8 cellular contexts compared by ENCODE assay signal in the genomic region with DNA sequence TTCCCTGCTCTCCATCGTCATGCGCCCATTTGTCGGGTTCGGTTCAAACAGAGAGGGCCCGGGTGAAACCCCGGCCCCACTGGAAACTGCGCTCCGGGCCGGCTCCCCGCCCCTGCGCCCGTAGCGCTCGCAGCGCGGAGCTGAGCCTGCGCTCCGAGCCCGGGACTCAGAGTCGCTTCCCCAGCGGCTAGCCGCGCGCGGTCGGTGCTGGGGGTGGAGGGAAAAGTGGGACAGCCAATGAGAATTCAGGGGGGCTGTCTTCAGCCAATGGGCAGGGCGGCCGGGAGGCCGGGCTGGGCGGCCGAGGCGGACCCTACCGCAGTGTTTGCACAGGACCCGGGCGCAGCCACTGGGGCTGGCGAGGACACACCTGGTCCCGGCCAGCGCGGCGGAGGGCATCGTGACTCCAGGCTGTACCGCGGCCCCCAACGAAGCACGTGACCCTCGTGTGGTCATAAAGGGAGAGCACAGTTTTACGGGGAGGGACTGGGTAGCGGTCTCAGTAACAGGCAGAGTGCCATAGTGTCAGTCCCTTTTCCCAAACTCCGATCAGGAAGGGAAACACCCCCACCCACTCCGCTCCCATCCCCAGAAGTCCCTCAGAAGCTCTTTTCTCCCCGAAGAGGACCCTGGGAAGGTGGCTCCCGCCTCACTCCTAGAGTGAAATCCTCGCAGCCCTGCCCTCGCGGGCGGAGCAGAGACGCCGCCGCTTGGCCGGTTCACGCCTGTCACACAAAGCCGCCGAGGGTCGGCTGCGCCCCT. TPM values are rescaled to one million over a fixed set of nuclear protein-coding genes. Genes with fewer than 3 reads are reported as not detected.
A peak's percentile ranks its signal among the peaks of the same experiment; 100 is the strongest.
DNase-seq lines count a peak whose midpoint lies in the region; ATAC-seq and TF ChIP-seq lines count a peak whose summit lies in the region.

A gene (minus strand): TSS at position 174 of the 762 bp plus-strand sequence. CDS start 153 bp downstream, at position 21.

- H3K27ac Mint-ChIP-seq in stimulated activated naive B cell treated with anti-CD40 and anti-IgM and Interleukin-4, amounts not matched to agents 10 μg/mL and 1 μg/mL and 100 μg/mL, for 72 hours: peak within 1 kb of the TSS; percentile 91

- WGBS in esophagus muscularis mucosa: under 1% methylated on average over 34 of the region's 65 CpGs

- H3K27me3 ChIP-seq in esophagus muscularis mucosa: no peaks in the 10 kb centered on the region

- peaks cover 18 to 37% of the 10 kb centered on the region in 2 donors for H3K4me1 Mint-ChIP-seq in stimulated activated naive B cell treated with anti-CD40 and anti-IgM and Interleukin-4, amounts not matched to agents 10 μg/mL and 1 μg/mL and 100 μg/mL, for 72 hours

- DNase-seq in DMS53 treated with DMSO at 0.1 percent for 48 hours (lab: John Stamatoyannopoulos, UW; ENCODE audit: unreplicated experiment) (peak; percentile 91), HuH-7.5 (ENCODE audit: low spot score) (peak; percentile 81), OCI-M1 (lab: John Stamatoyannopoulos, UW) (peak; percentile 67), esophagus muscularis mucosa (ENCODE audit: extremely low spot score) (peak; percentile 97), myocyte (ENCODE audit: low read depth) (peak; percentile 95)
- DNase-seq in activated T-cell treated with anti-CD3 and anti-CD28 coated beads, Interleukin-2, amount 50 U/mL, for 48 hours: peak; percentile 91 to 92
- peak; percentile 78 for DNase-seq in stimulated activated naive B cell treated with anti-CD40 and anti-IgM and Interleukin-4, amounts not matched to agents 10 μg/mL and 1 μg/mL and 100 μg/mL, for 72 hours

- H3K27me3 Mint-ChIP-seq in stimulated activated naive B cell treated with anti-CD40 and anti-IgM and Interleukin-4, amounts not matched to agents 10 μg/mL and 1 μg/mL and 100 μg/mL, for 72 hours: peaks cover 29 to 33% of the 10 kb centered on the region in 2 donors

- H3K27ac ChIP-seq in esophagus muscularis mucosa (replicated peaks in 1 of 4): peak within 1 kb of the TSS; percentile 83 to 95 (median 94)

- H3K9me3 ChIP-seq in esophagus muscularis mucosa: no peaks in the 10 kb centered on the region

- intact Hi-C loops in esophagus muscularis mucosa (cut with DNase I): no loop called here

- no peaks in the 10 kb centered on the region for H3K9me3 Mint-ChIP-seq in stimulated activated naive B cell treated with anti-CD40 and anti-IgM and Interleukin-4, amounts not matched to agents 10 μg/mL and 1 μg/mL and 100 μg/mL, for 72 hours

- TF ChIP-seq POLR2A in esophagus muscularis mucosa (IDR thresholded peaks at IDR 0.05; ENCODE audit: low read depth): peak; percentile 59

- H3K4me3 ChIP-seq in esophagus muscularis mucosa: peak within 1 kb of the TSS; percentile 67 to 79 (median 74)

- peaks cover 0 to 5% (median 0%) of the 10 kb centered on the region in 4 donors for H3K36me3 ChIP-seq in esophagus muscularis mucosa

- no peak for TF ChIP-seq EP300 in esophagus muscularis mucosa (IDR thresholded peaks at IDR 0.05)

- peak in 1 of 3 experiments; percentile 2 for TF ChIP-seq CTCF in esophagus muscularis mucosa (IDR thresholded peaks at IDR 0.05)

- no peaks in the 10 kb centered on the region for H3K36me3 Mint-ChIP-seq in stimulated activated naive B cell treated with anti-CD40 and anti-IgM and Interleukin-4, amounts not matched to agents 10 μg/mL and 1 μg/mL and 100 μg/mL, for 72 hours

- ATAC-seq in GM21528 (IDR thresholded peaks at IDR 0.05; ENCODE audit: low FRiP score, unreplicated experiment): peak; percentile 83
- ATAC-seq in stimulated activated naive B cell treated with anti-CD40 and anti-IgM and Interleukin-4, amounts not matched to agents 10 μg/mL and 1 μg/mL and 100 μg/mL, for 72 hours (replicated peaks): peak; percentile 82 to 88

- peaks cover 54 to 65% (median 55%) of the 10 kb centered on the region in 4 donors for H3K4me1 ChIP-seq in esophagus muscularis mucosa

- H3K4me3 Mint-ChIP-seq in stimulated activated naive B cell treated with anti-CD40 and anti-IgM and Interleukin-4, amounts not matched to agents 10 μg/mL and 1 μg/mL and 100 μg/mL, for 72 hours: peak within 1 kb of the TSS; percentile 89 to 99

RNA-seq across cellular contexts. Expression of the gene that starts here (rescaled TPM):
- total RNA-seq in esophagus muscularis mucosa: 10 to 100 TPM in 1 of 4 donors, 1 to 10 TPM in 3; 4.0 to 10.8 (median 8.5) TPM
- 31.9 and 50.6 TPM in 2 replicates for total RNA-seq in myocyte
- polyA plus RNA-seq in myocyte (2012): 9.4 TPM

Comparison
In these comparisons a context has a peak if more than half of its experiments do, and no peak if none do; other contexts are left out.
1. Peak in every context shown above with its lines: DNase-seq, ATAC-seq, H3K4me3 ChIP-seq and H3K27ac ChIP-seq.